Comparison of ENCODE assay signal across 11 cellular contexts in genomic region chr12:132685400-132685799, GRCh38. TPM values are rescaled to one million over a fixed set of nuclear protein-coding genes. Genes with fewer than 3 reads are reported as not detected.
DNase-seq lines count a peak whose midpoint lies in the region; ATAC-seq and TF ChIP-seq lines count a peak whose summit lies in the region.
"Had no signal": no experiment of that assay in that cellular context is flagged by ENCODE, and none has a peak within 500 bp of the region (broad histone marks: within the 10 kb centered on the region; RNA-seq: fewer than 3 reads in every experiment).

No MANE protein-coding gene starts in this region.

- H3K4me3 Mint-ChIP-seq in GM23338 = peak overlapping the region; percentile 72
- H3K4me3 Mint-ChIP-seq in activated CD4-positive, alpha-beta memory T cell treated with anti-CD3 and anti-CD28 coated beads for 36 hours = peak overlapping the region; percentile 77

- no peaks in the 10 kb centered on the region for H3K9me3 Mint-ChIP-seq in GM23338
- no peaks in the 10 kb centered on the region for H3K9me3 Mint-ChIP-seq in activated CD4-positive, alpha-beta memory T cell treated with anti-CD3 and anti-CD28 coated beads for 36 hours

- POLR2A ChIA-PET in A673 (lab: Charles Lee; ENCODE audit: low non-redundant PET) = no interaction called here
- POLR2A ChIA-PET in activated CD4-positive, alpha-beta memory T cell treated with anti-CD3 and anti-CD28 coated beads for 36 hours (lab: Charles Lee) = interaction anchor here (1.0 kb wide), 1 partner anchor 25 kb away, joined by 5 read pairs; the partner anchor contains the start of gene PGAM5

- H3K27me3 ChIP-seq in A673 (replicated peaks; ENCODE audit: insufficient read depth, low read depth, low read length, poor library complexity) (no peaks in the 10 kb centered on the region), GM23338 (ENCODE audit: insufficient read depth) (peaks cover 15% of the 10 kb centered on the region), iPS-20b (ENCODE audit: insufficient read depth, low read length) (peaks cover 9% of the 10 kb centered on the region)
- H3K27me3 ChIP-seq: stomach had no signal

- DNase-seq in A673 (ENCODE audit: low spot score) (no peak), GM23338 (ENCODE audit: low spot score) (no peak), amniotic stem cell (lab: John Stamatoyannopoulos, UW) (no peak), iPS-NIHi7 (ENCODE audit: extremely low spot score) (no peak), HPDE6-E6E7 (ENCODE audit: extremely low spot score) (no peak)
- no peak for DNase-seq in activated CD4-positive, alpha-beta memory T cell treated with anti-CD3 and anti-CD28 coated beads for 36 hours
- no peak for DNase-seq in activated CD4-positive, CD25-positive, alpha-beta regulatory T cell treated with anti-CD3 and anti-CD28 coated beads, Interleukin-2, amount 50 U/mL, for 72 hours
- DNase-seq: NCI-H2171, stomach, WERI-Rb-1 had no signal

- no peak for ATAC-seq in GM23338

- CTCF ChIA-PET in A673 (lab: Charles Lee) = no interaction called here
- CTCF ChIA-PET in activated CD4-positive, alpha-beta memory T cell treated with anti-CD3 and anti-CD28 coated beads for 36 hours (lab: Charles Lee) = interaction anchor here (0.6 to 1.2 kb wide), 2 partner anchors 70 to 124 kb away, joined by 3 to 4 read pairs; no protein-coding TSS in a partner anchor

- H4K20me1 ChIP-seq in GM23338 (replicated peaks; ENCODE audit: insufficient read depth) = peaks cover 48% of the 10 kb centered on the region

- H3K4me2 ChIP-seq in GM23338 = peak overlapping the region; percentile 76; the same call in 1 of the 2 replicates

- TF ChIP-seq CTCF in A673 (conservative IDR thresholded peaks at IDR 0.05; ENCODE audit: low read depth, low read length) = no peak
- TF ChIP-seq CTCF in GM23338 (conservative IDR thresholded peaks at IDR 0.05; ENCODE audit: low read depth in 2 of 2) = no peak

- H3K9me2 ChIP-seq in GM23338 (ENCODE audit: insufficient read depth) = no peaks in the 10 kb centered on the region

- H3K4me3 ChIP-seq in A673 (ENCODE audit: low read depth, low read length, poor library complexity, severe bottlenecking) (peak overlapping the region; percentile 88), GM23338 (peak overlapping the region; percentile 69; the same call in 1 of the 2 replicates), iPS-20b (ENCODE audit: low read length) (peak overlapping the region; percentile 73; the same call in 1 of the 2 replicates)

- peaks cover 26% of the 10 kb centered on the region for H3K36me3 Mint-ChIP-seq in GM23338 (ENCODE audit: low read depth)
- H3K36me3 Mint-ChIP-seq in activated CD4-positive, alpha-beta memory T cell treated with anti-CD3 and anti-CD28 coated beads for 36 hours = peaks cover 10% of the 10 kb centered on the region

- intact Hi-C loops in A673 (cut with micrococcal nuclease; ENCODE audit: unreplicated experiment) = no loop called here
- intact Hi-C loops in activated CD4-positive, alpha-beta memory T cell treated with anti-CD3 and anti-CD28 coated beads for 36 hours (cut with micrococcal nuclease) = no loop called here

- H3K27ac ChIP-seq in A673 (ENCODE audit: low read depth, low read length, poor library complexity, severe bottlenecking) = no peak overlapping the region
- H3K27ac ChIP-seq in GM23338 (ENCODE audit: low read depth) = no peak overlapping the region
- H3K27ac ChIP-seq in iPS-20b (ENCODE audit: low read length) = no peak overlapping the region
- H3K27ac ChIP-seq: stomach had no signal

- peaks cover 21% of the 10 kb centered on the region for H3K4me1 Mint-ChIP-seq in GM23338
- peaks cover 18% of the 10 kb centered on the region for H3K4me1 Mint-ChIP-seq in activated CD4-positive, alpha-beta memory T cell treated with anti-CD3 and anti-CD28 coated beads for 36 hours (ENCODE audit: low read depth)

- peaks cover 6% of the 10 kb centered on the region for H3K4me1 ChIP-seq in A673 (ENCODE audit: insufficient read depth, low read length, poor library complexity, severe bottlenecking)
- peaks cover 3% of the 10 kb centered on the region; the same call in 1 of the 2 replicates for H3K4me1 ChIP-seq in GM23338 (ENCODE audit: insufficient read depth)
- 0 out of 2 replicates have a peak, but pooled peaks cover 4% of the 10 kb centered on the region for H3K4me1 ChIP-seq in iPS-20b (ENCODE audit: insufficient read depth, low read length)

- H3K27ac Mint-ChIP-seq in GM23338 = no peak overlapping the region
- no peak overlapping the region for H3K27ac Mint-ChIP-seq in activated CD4-positive, alpha-beta memory T cell treated with anti-CD3 and anti-CD28 coated beads for 36 hours

- H3K79me2 ChIP-seq in GM23338 (replicated peaks; ENCODE audit: insufficient read depth) = peaks cover 55% of the 10 kb centered on the region

- H2AFZ ChIP-seq in GM23338 = no peak overlapping the region

- TSS peak; percentile 81 for BruUV-seq in A673 (replicated peaks; lab: Mats Ljungman, UMichigan)

- H3K9me3 ChIP-seq in A673 (ENCODE audit: low read depth, low read length, poor library complexity, severe bottlenecking) = no peaks in the 10 kb centered on the region
- no peaks in the 10 kb centered on the region for H3K9me3 ChIP-seq in iPS-20b (ENCODE audit: insufficient read depth, low read depth, low read length)
- H3K9me3 ChIP-seq: stomach had no signal

- H3K27me3 Mint-ChIP-seq in GM23338 (ENCODE audit: insufficient read depth, low read depth, poor library complexity) = peaks cover 11% of the 10 kb centered on the region
- H3K27me3 Mint-ChIP-seq in activated CD4-positive, alpha-beta memory T cell treated with anti-CD3 and anti-CD28 coated beads for 36 hours = no peaks in the 10 kb centered on the region

- H3K36me3 ChIP-seq in A673 (ENCODE audit: insufficient read depth, low read length, poor library complexity, severe bottlenecking) (peaks cover 11% of the 10 kb centered on the region), GM23338 (ENCODE audit: insufficient read depth) (no peaks in the 10 kb centered on the region), iPS-20b (ENCODE audit: insufficient read depth, low read depth, low read length) (peaks cover 11% of the 10 kb centered on the region)

- H3F3A ChIP-seq in GM23338 (replicated peaks; ENCODE audit: low read depth) = 0 out of 2 replicates have a peak, but pooled peaks cover 3% of the 10 kb centered on the region

- 0 out of 2 replicates have a peak overlapping the region, but pooled peaks have one; percentile 56 for H3K9ac ChIP-seq in iPS-20b (ENCODE audit: low read depth, low read length)

TF ChIP-seq in GM23338, 12 proteins besides CTCF, POLR2A, EP300 and RAD21 (continues in another document):
- TF ChIP-seq EZH2phosphoT487 (IDR thresholded peaks at IDR 0.05; ENCODE audit: unreplicated experiment) (no peak), STAT1 (IDR thresholded peaks at IDR 0.05; ENCODE audit: unreplicated experiment) (no peak), CREB1 (CRISPR knock-in tag; IDR thresholded peaks at IDR 0.05; ENCODE audit: low read depth) (no peak)

RNA-seq across cellular contexts. Expression of gene POLE, which starts 1.7 kb away (rescaled TPM):
- 229 and 239 TPM in 2 replicates for total RNA-seq in A673 (2021)
- 90.3 and 125 TPM in 2 replicates for total RNA-seq in GM23338 (2014; rRNA removed; shearing (Covaris generic))
- 29.6 and 33.6 TPM in 2 replicates for polyA plus RNA-seq in GM23338 (2016; fragmentation: Nextera tagmentation; extraction: Ambion mirVana)
- 100 to 1,000 TPM; 112 to 114 TPM for total RNA-seq in activated CD4-positive, alpha-beta memory T cell treated with anti-CD3 and anti-CD28 coated beads for 36 hours

RNA-seq across cellular contexts. Expression of gene PXMP2, which starts 2.0 kb away (rescaled TPM):
- 52.2 and 52.6 TPM in 2 replicates for total RNA-seq in A673 (2021)
- 17.3 and 17.4 TPM in 2 replicates for total RNA-seq in GM23338 (2014; rRNA removed; shearing (Covaris generic))
- 19.7 and 24.5 TPM in 2 replicates for polyA plus RNA-seq in GM23338 (2016; fragmentation: Nextera tagmentation; extraction: Ambion mirVana)
- total RNA-seq in activated CD4-positive, alpha-beta memory T cell treated with anti-CD3 and anti-CD28 coated beads for 36 hours = 10 to 100 TPM; 17.8 to 20.9 TPM

RNA-seq across cellular contexts. Expression of gene PGAM5, which starts 25.2 kb away (rescaled TPM):
- total RNA-seq in A673 (2021) = 108 and 121 TPM in 2 replicates
- 99.7 and 108 TPM in 2 replicates for total RNA-seq in GM23338 (2014; rRNA removed; shearing (Covaris generic))
- 31.1 and 33.0 TPM in 2 replicates for polyA plus RNA-seq in GM23338 (2016; fragmentation: Nextera tagmentation; extraction: Ambion mirVana)
- 10 to 100 TPM; 54.3 to 56.4 TPM for total RNA-seq in activated CD4-positive, alpha-beta memory T cell treated with anti-CD3 and anti-CD28 coated beads for 36 hours
